In the genomic region with DNA sequence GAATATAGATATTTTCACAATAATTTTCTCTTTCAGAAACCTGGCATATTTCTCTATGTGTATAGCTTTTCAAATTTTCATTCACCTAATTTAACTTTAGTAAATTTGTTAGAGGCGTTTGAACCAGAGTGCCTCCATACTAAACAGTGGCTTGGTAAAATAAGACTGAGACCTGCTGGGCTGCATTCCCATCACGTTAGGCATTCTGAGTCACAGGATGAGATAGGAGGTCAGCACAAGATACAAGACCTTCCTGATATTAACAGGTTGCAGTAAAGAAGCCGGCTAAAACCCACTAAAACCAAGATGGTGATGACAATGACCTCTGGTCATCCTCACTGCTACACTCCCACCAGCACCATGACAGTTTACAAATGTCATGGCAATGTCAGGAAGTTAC, we compare ENCODE assay signal across 13 cellular contexts.
"Had no signal": no experiment of that assay in that cellular context is flagged by ENCODE, and none has a peak within 500 bp of the region (broad histone marks: within the 10 kb centered on the region; RNA-seq: fewer than 3 reads in every experiment).

No MANE protein-coding gene starts in this region.

- DNase-seq: activated CD4-positive, alpha-beta memory T cell treated with anti-CD3 and anti-CD28 coated beads for 36 hours; activated effector memory CD4-positive, alpha-beta T cell treated with anti-CD3 and anti-CD28 coated beads, Interleukin-2, amount 50 U/mL, for 16 hours; activated T-cell treated with anti-CD3 and anti-CD28 coated beads, Interleukin-2, amount 50 U/mL, for 4 hours; dorsolateral prefrontal cortex; heart left ventricle; kidney; stimulated activated CD4-positive, alpha-beta T cell treated with anti-CD3 and anti-CD28 coated beads, Interleukin-12 subunit alpha, Interleukin-12 subunit beta, amount 100 ng/mL, for 4 hours; stimulated activated naive CD4-positive, alpha-beta T cell; T-helper 2 cell; upper lobe of right lung had no signal

- H3K4me3 ChIP-seq: breast epithelium, dorsolateral prefrontal cortex, heart left ventricle, upper lobe of right lung had no signal

- H3K36me3 ChIP-seq: breast epithelium, upper lobe of right lung had no signal

- H3K9me3 ChIP-seq: breast epithelium, heart left ventricle, upper lobe of right lung had no signal

- FAIRE-seq: frontal cortex, kidney had no signal

- H3K27ac ChIP-seq: breast epithelium, dorsolateral prefrontal cortex, heart left ventricle, upper lobe of right lung had no signal

- H3K27me3 ChIP-seq: breast epithelium, dorsolateral prefrontal cortex, heart left ventricle, upper lobe of right lung had no signal

- ATAC-seq: activated T-cell treated with anti-CD3 and anti-CD28 coated beads, Interleukin-2, amount 50 U/mL, for 4 hours; heart left ventricle; sciatic nerve; upper lobe of right lung had no signal
